Comparison of ENCODE assay signal across 8 cellular contexts in genomic region chr16:31142109-31143035, GRCh38. TPM values are rescaled to one million over a fixed set of nuclear protein-coding genes. Genes with fewer than 3 reads are reported as not detected.
DNase-seq lines count a peak whose midpoint lies in the region; ATAC-seq and TF ChIP-seq lines count a peak whose summit lies in the region.

No MANE protein-coding gene starts in this region.

- peak overlapping the region; percentile 72 to 94 (median 91) for H3K27ac Mint-ChIP-seq in CD4-positive, alpha-beta memory T cell
- peak overlapping the region; percentile 84 for H3K27ac Mint-ChIP-seq in activated CD4-positive, alpha-beta memory T cell treated with anti-CD3 and anti-CD28 coated beads for 36 hours

- peak overlapping the region in 1 of 2 donors; percentile 75 for H3K4me3 ChIP-seq in CD4-positive, alpha-beta memory T cell (ENCODE audit: low read length in 2 of 2)
- peak overlapping the region; percentile 59 for H3K4me3 ChIP-seq in lower lobe of right lung

- no peaks in the 10 kb centered on the region for H3K27me3 ChIP-seq in CD4-positive, alpha-beta memory T cell (ENCODE audit: insufficient read depth, low read length)
- no peaks in the 10 kb centered on the region for H3K27me3 ChIP-seq in lower lobe of right lung (ENCODE audit: low read depth)

- H3K36me3 ChIP-seq in CD4-positive, alpha-beta memory T cell (ENCODE audit: insufficient read depth, low read length): no peaks in the 10 kb centered on the region
- H3K36me3 ChIP-seq in lower lobe of right lung: no peaks in the 10 kb centered on the region

- no peaks in the 10 kb centered on the region for H3K36me3 Mint-ChIP-seq in CD4-positive, alpha-beta memory T cell
- no peaks in the 10 kb centered on the region for H3K36me3 Mint-ChIP-seq in activated CD4-positive, alpha-beta memory T cell treated with anti-CD3 and anti-CD28 coated beads for 36 hours

- H3K4me3 Mint-ChIP-seq in CD4-positive, alpha-beta memory T cell: peak overlapping the region; percentile 63 to 80 (median 74)
- H3K4me3 Mint-ChIP-seq in activated CD4-positive, alpha-beta memory T cell treated with anti-CD3 and anti-CD28 coated beads for 36 hours: peak overlapping the region; percentile 69

- CTCF ChIA-PET in CD4-positive, alpha-beta memory T cell (lab: Charles Lee; ENCODE audit: partially characterized antibody): interaction anchor here (0.5 to 3.6 kb wide), 46 partner anchors 9 to 726 kb away, joined by 3 to 56 read pairs (median 4); partner anchors contain the start of genes BCKDK, FUS, HSD3B7 and KAT8
- CTCF ChIA-PET in activated CD4-positive, alpha-beta memory T cell treated with anti-CD3 and anti-CD28 coated beads for 36 hours (lab: Charles Lee): interaction anchor here (0.7 to 3.3 kb wide), 66 partner anchors 9 to 730 kb away, joined by 3 to 37 read pairs (median 4); partner anchors contain the start of genes BCKDK, FUS, HSD3B7 and KAT8

- peak overlapping the region; percentile 42 for H3K27ac ChIP-seq in CD4-positive, alpha-beta memory T cell (ENCODE audit: low read depth, low read length)
- H3K27ac ChIP-seq in lower lobe of right lung: peak overlapping the region; percentile 91

- ATAC-seq in GM19455 (IDR thresholded peaks at IDR 0.05; ENCODE audit: unreplicated experiment) (peak; percentile 80), lower lobe of right lung (peak; percentile 94 to 97)

- POLR2A ChIA-PET in CD4-positive, alpha-beta memory T cell (lab: Charles Lee; ENCODE audit: partially characterized antibody): interaction anchor here (0.6 to 6.0 kb wide), 43 partner anchors 8 to 735 kb away, joined by 3 to 195 read pairs (median 5); partner anchors contain the start of genes ARMC5, BCKDK, FUS and HSD3B7
- POLR2A ChIA-PET in activated CD4-positive, alpha-beta memory T cell treated with anti-CD3 and anti-CD28 coated beads for 36 hours (lab: Charles Lee): interaction anchor here (0.6 to 2.9 kb wide), 11 partner anchors 15 to 318 kb away, joined by 3 to 44 read pairs (median 3); partner anchors contain the start of genes BCKDK, FUS, KAT8 and SETD1A

- H3K27me3 Mint-ChIP-seq in CD4-positive, alpha-beta memory T cell: no peaks in the 10 kb centered on the region
- H3K27me3 Mint-ChIP-seq in activated CD4-positive, alpha-beta memory T cell treated with anti-CD3 and anti-CD28 coated beads for 36 hours: peaks cover 2% of the 10 kb centered on the region

- no peaks in the 10 kb centered on the region for H3K9me3 Mint-ChIP-seq in CD4-positive, alpha-beta memory T cell
- no peaks in the 10 kb centered on the region for H3K9me3 Mint-ChIP-seq in activated CD4-positive, alpha-beta memory T cell treated with anti-CD3 and anti-CD28 coated beads for 36 hours

- H3K4me1 Mint-ChIP-seq in CD4-positive, alpha-beta memory T cell: peaks cover 3 to 14% (median 10%) of the 10 kb centered on the region in 4 donors
- peaks cover 13% of the 10 kb centered on the region for H3K4me1 Mint-ChIP-seq in activated CD4-positive, alpha-beta memory T cell treated with anti-CD3 and anti-CD28 coated beads for 36 hours (ENCODE audit: low read depth)

- intact Hi-C loops in CD4-positive, alpha-beta memory T cell (cut with micrococcal nuclease): loop anchor here (1.0 to 2.0 kb wide), 11 partner anchors 25 to 317 kb away; partner anchors contain the start of genes ARMC5, FUS, HSD3B7 and KAT8
- intact Hi-C loops in activated CD4-positive, alpha-beta memory T cell treated with anti-CD3 and anti-CD28 coated beads for 36 hours (cut with micrococcal nuclease): loop anchor here (1.0 to 5.0 kb wide), 9 partner anchors 25 to 317 kb away; partner anchors contain the start of genes ARMC5, KAT8, SETD1A and STX4
- intact Hi-C loops in lower lobe of right lung (cut with DNase I): no loop called here

- TF ChIP-seq CTCF in lower lobe of right lung (IDR thresholded peaks at IDR 0.05): peak; percentile 89

- peak; percentile 94 to 97 (median 96) for DNase-seq in CD4-positive, alpha-beta memory T cell
- DNase-seq in HK-2 (ENCODE audit: unreplicated experiment) (peak; percentile 100), NCI-H82 (lab: John Stamatoyannopoulos, UW) (peak; percentile 99), ecto neural progenitor cell (ENCODE audit: low spot score) (peak; percentile 100), lower lobe of right lung (peak; percentile 100)
- DNase-seq in activated CD4-positive, alpha-beta memory T cell treated with anti-CD3 and anti-CD28 coated beads for 36 hours: peak; percentile 100
- DNase-seq in stimulated activated CD4-positive, alpha-beta T cell treated with anti-CD3 and anti-CD28 coated beads, TNF-alpha, amount 100 ng/mL, for 1 hour (ENCODE audit: low read depth in 3 of 3, low spot score in 1 of 3): peak; percentile 91 to 96 (median 91)

- H3K4me1 ChIP-seq in CD4-positive, alpha-beta memory T cell (ENCODE audit: insufficient read depth, low read length): peaks cover 15% of the 10 kb centered on the region
- peaks cover 41% of the 10 kb centered on the region for H3K4me1 ChIP-seq in lower lobe of right lung

- no peaks in the 10 kb centered on the region for H3K9me3 ChIP-seq in CD4-positive, alpha-beta memory T cell (ENCODE audit: control insufficient read depth in 1 of 2, low read length in 2 of 2)
- no peaks in the 10 kb centered on the region for H3K9me3 ChIP-seq in lower lobe of right lung

RNA-seq across cellular contexts. Expression of gene PRSS8, which starts 6.8 kb away (rescaled TPM):
- not detected for total RNA-seq in CD4-positive, alpha-beta memory T cell
- polyA plus RNA-seq in CD4-positive, alpha-beta memory T cell: under 1 TPM in 1 of 2 donors, not detected in 1; 0.33 TPM
- total RNA-seq in activated CD4-positive, alpha-beta memory T cell treated with anti-CD3 and anti-CD28 coated beads for 36 hours: not detected
- 75.4 TPM for total RNA-seq in lower lobe of right lung

RNA-seq across cellular contexts. Expression of gene PRSS36, which starts 7.5 kb away (rescaled TPM):
- total RNA-seq in CD4-positive, alpha-beta memory T cell: under 1 TPM; 0.33 to 0.67 TPM
- under 1 TPM; 0.47 to 0.94 TPM for polyA plus RNA-seq in CD4-positive, alpha-beta memory T cell
- total RNA-seq in activated CD4-positive, alpha-beta memory T cell treated with anti-CD3 and anti-CD28 coated beads for 36 hours: under 1 TPM in 1 of 2 experiments, not detected in 1; 0.24 TPM
- total RNA-seq in lower lobe of right lung: 6.6 TPM

RNA-seq across cellular contexts. Expression of gene KAT8, which starts 24.9 kb away (rescaled TPM):
- 10 to 100 TPM; 90.8 to 94.2 TPM for total RNA-seq in CD4-positive, alpha-beta memory T cell
- polyA plus RNA-seq in CD4-positive, alpha-beta memory T cell: 10 to 100 TPM; 37.5 to 68.8 TPM
- 10 to 100 TPM; 48.8 to 49.6 TPM for total RNA-seq in activated CD4-positive, alpha-beta memory T cell treated with anti-CD3 and anti-CD28 coated beads for 36 hours
- 79.1 TPM for total RNA-seq in lower lobe of right lung

RNA-seq across cellular contexts. Expression of gene BCKDK, which starts 34.2 kb away (rescaled TPM):
- total RNA-seq in CD4-positive, alpha-beta memory T cell: 10 to 100 TPM; 17.0 to 21.1 TPM
- 10 to 100 TPM; 22.3 to 24.3 TPM for polyA plus RNA-seq in CD4-positive, alpha-beta memory T cell
- total RNA-seq in activated CD4-positive, alpha-beta memory T cell treated with anti-CD3 and anti-CD28 coated beads for 36 hours: 10 to 100 TPM; 38.5 to 40.5 TPM
- 37.6 TPM for total RNA-seq in lower lobe of right lung

RNA-seq across cellular contexts. Expression of gene FUS, which starts 37.6 kb away (rescaled TPM):
- 100 to 1,000 TPM; 500 to 536 TPM for total RNA-seq in CD4-positive, alpha-beta memory T cell
- polyA plus RNA-seq in CD4-positive, alpha-beta memory T cell: 100 to 1,000 TPM in 1 of 2 donors, 10 to 100 TPM in 1; 88.1 to 163 TPM
- 100 to 1,000 TPM; 459 to 489 TPM for total RNA-seq in activated CD4-positive, alpha-beta memory T cell treated with anti-CD3 and anti-CD28 coated beads for 36 hours
- total RNA-seq in lower lobe of right lung: 179 TPM

Comparison
In these comparisons a context has a peak if more than half of its experiments do, and no peak if none do; other contexts are left out.
1. RNA of gene PRSS8, which starts 6.8 kb away (total RNA-seq): 75.4 TPM in lower lobe of right lung (single experiment); not detected in CD4-positive, alpha-beta memory T cell and not detected in activated CD4-positive, alpha-beta memory T cell treated with anti-CD3 and anti-CD28 coated beads for 36 hours; every median in the first group is over 10 times any median in the second.
2. Peak in every context shown above with its lines, with median percentiles within 50 percentile points of each other: DNase-seq.